Comparison of ENCODE assay signal across 8 cellular contexts in the genomic region with DNA sequence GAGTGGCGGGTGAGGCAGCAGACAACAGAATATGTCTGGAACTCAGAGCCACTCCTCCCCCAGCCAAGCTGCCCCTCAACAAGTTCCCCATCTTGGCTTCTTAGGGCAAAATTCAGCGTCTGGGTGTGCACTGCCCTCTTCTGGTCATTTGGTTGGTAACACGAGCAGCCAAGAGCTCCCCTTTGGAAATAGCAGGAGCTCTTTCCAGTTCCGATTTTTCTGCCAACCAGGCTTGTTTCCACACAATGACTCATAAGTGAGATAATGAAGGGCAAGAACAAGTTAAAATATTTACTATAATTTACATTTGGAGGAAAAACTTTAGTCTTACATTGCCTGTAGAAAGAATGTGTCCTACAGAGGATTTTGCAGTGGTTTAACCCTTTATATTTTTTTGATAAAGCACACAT.
A peak's percentile ranks its signal among the peaks of the same experiment; 100 is the strongest.
DNase-seq lines count a peak whose midpoint lies in the region; ATAC-seq and TF ChIP-seq lines count a peak whose summit lies in the region.

No MANE protein-coding gene starts in this region.

- in situ Hi-C loops in GM13976 (cut with MboI; ENCODE audit: low sequenced_read_pairs, unreplicated experiment): loop anchor here (5.0 to 10.0 kb wide), 3 partner anchors 140 to 612 kb away; no protein-coding TSS in a partner anchor

- H3K27me3 Mint-ChIP-seq in brain: no peaks in the 10 kb centered on the region

- no peak overlapping the region for H3K4me3 Mint-ChIP-seq in brain

- H3K4me1 Mint-ChIP-seq in brain: peaks cover 10% of the 10 kb centered on the region

- no peak overlapping the region for H3K9ac ChIP-seq in smooth muscle cell (ENCODE audit: low read depth)

- peaks cover 0 to 4% (median 0%) of the 10 kb centered on the region in 5 experiments for H3K9me3 Mint-ChIP-seq in brain

- H3K27me3 ChIP-seq in smooth muscle cell (ENCODE audit: low read depth): peaks cover 10% of the 10 kb centered on the region

- no peaks in the 10 kb centered on the region for H3K9me3 ChIP-seq in smooth muscle cell (replicated peaks; ENCODE audit: low read depth)

- no peaks in the 10 kb centered on the region for H3K4me1 ChIP-seq in smooth muscle cell (ENCODE audit: low read depth)

- no peaks in the 10 kb centered on the region for H3K36me3 Mint-ChIP-seq in brain

- ATAC-seq in HG03039 (IDR thresholded peaks at IDR 0.05; ENCODE audit: unreplicated experiment): no peak

- H2AFZ ChIP-seq in smooth muscle cell (ENCODE audit: low read depth): no peak overlapping the region

- H3K4me3 ChIP-seq in smooth muscle cell: no peak overlapping the region

- no peaks in the 10 kb centered on the region for H3K79me2 ChIP-seq in smooth muscle cell (ENCODE audit: low read depth)

- no peaks in the 10 kb centered on the region for H3K36me3 ChIP-seq in smooth muscle cell (ENCODE audit: low read depth)

- DNase-seq in AML-193 (lab: John Stamatoyannopoulos, UW) (peak; percentile 57 to 71), GM13976 (ENCODE audit: low spot score) (peak; percentile 59), Kasumi-1 (lab: John Stamatoyannopoulos, UW) (peak; percentile 92 to 95), RKO (ENCODE audit: low spot score) (peak; percentile 86), iPS-NIHi11 (ENCODE audit: low spot score) (peak; percentile 75), smooth muscle cell (lab: John Stamatoyannopoulos, UW; ENCODE audit: unreplicated experiment) (peak; percentile 15)

- TF ChIP-seq CTCF in GM13976 (IDR thresholded peaks at IDR 0.05; ENCODE audit: borderline replicate concordance, control extremely low read depth, extremely low read depth, insufficient read depth, missing control alignments) (peak; percentile 68), brain (conservative IDR thresholded peaks at IDR 0.05) (peak; percentile 96 to 99), smooth muscle cell (IDR thresholded peaks at IDR 0.05; ENCODE audit: borderline replicate concordance, insufficient read depth, poor library complexity, severe bottlenecking) (peak; percentile 82)

- no peak overlapping the region for H3K4me2 ChIP-seq in smooth muscle cell

- no peak overlapping the region for H3K27ac ChIP-seq in smooth muscle cell (ENCODE audit: low read depth)

- H4K20me1 ChIP-seq in smooth muscle cell (ENCODE audit: low read depth): no peaks in the 10 kb centered on the region

- 7% methylated on average over 4 of the region's 4 CpGs for WGBS in smooth muscle cell (ENCODE audit: low lambda C conversion rate)

- peak overlapping the region in 1 of 5 experiments; percentile 53 for H3K27ac Mint-ChIP-seq in brain

- H3F3A ChIP-seq in smooth muscle cell (ENCODE audit: low read depth): no peaks in the 10 kb centered on the region

Comparison
In these comparisons a context has a peak if more than half of its experiments do, and no peak if none do; other contexts are left out.
1. DNase-seq: peak in every context shown above with its lines; median percentile 94 in Kasumi-1; 86 in RKO; 75 in iPS-NIHi11; 64 in AML-193; 59 in GM13976; 15 in smooth muscle cell.